In genomic region chr19:3785464-3785937, GRCh38 we compare ENCODE assay signal across 9 cellular contexts. TPM values are rescaled to one million over a fixed set of nuclear protein-coding genes. Genes with fewer than 3 reads are reported as not detected.
A peak's percentile ranks its signal among the peaks of the same experiment; 100 is the strongest.
DNase-seq lines count a peak whose midpoint lies in the region; ATAC-seq, FAIRE-seq and TF ChIP-seq lines count a peak whose summit lies in the region.
"Had no signal": no experiment of that assay in that cellular context is flagged by ENCODE, and none has a peak within 500 bp of the region (broad histone marks: within the 10 kb centered on the region; RNA-seq: fewer than 3 reads in every experiment).

No MANE protein-coding gene starts in this region.

- peak overlapping the region; percentile 79 for H3K4me3 Mint-ChIP-seq in activated T-helper 2 cell treated with anti-CD3 and anti-CD28 coated beads, Interferon-gamma antibody, Interleukin-2, Interleukin-4, amounts not matched to agents 10 μg/mL and 5 μg/mL and 100 μg/mL, durations not matched to agents 14 hours and 24 hours and 36 hours (ENCODE audit: low read depth)

- peak; percentile 41 for DNase-seq in SIG-M5 treated with dmso at 0.1 percent for 504 hours (lab: John Stamatoyannopoulos, UW; ENCODE audit: unreplicated experiment)
- DNase-seq in SIG-M5 (lab: John Stamatoyannopoulos, UW) = no peak
- no peak for DNase-seq in activated T-helper 2 cell treated with anti-CD3 and anti-CD28 coated beads, Interferon-gamma antibody, Interleukin-2, Interleukin-4, amounts not matched to agents 10 μg/mL and 5 μg/mL and 100 μg/mL, durations not matched to agents 14 hours and 24 hours and 36 hours (ENCODE audit: low spot score)
- DNase-seq in lung (ENCODE audit: low spot score) = no peak
- peak; percentile 10 for DNase-seq in superior temporal gyrus (ENCODE audit: extremely low spot score)
- no peak for DNase-seq in NK-92 (lab: John Stamatoyannopoulos, UW; ENCODE audit: unreplicated experiment)
- no peak for DNase-seq in GM03348 (ENCODE audit: low spot score)
- DNase-seq in RCC 7860 (ENCODE audit: low spot score) = no peak

- peaks cover 30% of the 10 kb centered on the region for H3K36me3 Mint-ChIP-seq in activated T-helper 2 cell treated with anti-CD3 and anti-CD28 coated beads, Interferon-gamma antibody, Interleukin-2, Interleukin-4, amounts not matched to agents 10 μg/mL and 5 μg/mL and 100 μg/mL, durations not matched to agents 14 hours and 24 hours and 36 hours (ENCODE audit: low read depth)

- H3K27me3 Mint-ChIP-seq in activated T-helper 2 cell treated with anti-CD3 and anti-CD28 coated beads, Interferon-gamma antibody, Interleukin-2, Interleukin-4, amounts not matched to agents 10 μg/mL and 5 μg/mL and 100 μg/mL, durations not matched to agents 14 hours and 24 hours and 36 hours (ENCODE audit: low read depth) = peaks cover 4% of the 10 kb centered on the region

- H3K27me3 ChIP-seq in lung (ENCODE audit: control insufficient read depth, insufficient read depth) = no peaks in the 10 kb centered on the region

- intact Hi-C loops in activated T-helper 2 cell treated with anti-CD3 and anti-CD28 coated beads, Interferon-gamma antibody, Interleukin-2, Interleukin-4, amounts not matched to agents 10 μg/mL and 5 μg/mL and 100 μg/mL, durations not matched to agents 14 hours and 24 hours and 36 hours (cut with micrococcal nuclease) = loop anchor here (5.0 kb wide), 1 partner anchor 37 kb away; no protein-coding TSS in a partner anchor

- no peak for ATAC-seq in lung (ENCODE audit: insufficient read depth, low FRiP score)

- TF ChIP-seq CTCF in lung (IDR thresholded peaks at IDR 0.05; ENCODE audit: control extremely low read depth, extremely low read depth) = no peak

- peaks cover 15% of the 10 kb centered on the region for H3K9me3 Mint-ChIP-seq in activated T-helper 2 cell treated with anti-CD3 and anti-CD28 coated beads, Interferon-gamma antibody, Interleukin-2, Interleukin-4, amounts not matched to agents 10 μg/mL and 5 μg/mL and 100 μg/mL, durations not matched to agents 14 hours and 24 hours and 36 hours

- peaks cover 11 to 24% of the 10 kb centered on the region in 2 donors for H3K9me3 ChIP-seq in lung (ENCODE audit: control insufficient read depth in 2 of 2, insufficient read depth in 1 of 2, low read length in 1 of 2)

- FAIRE-seq in RCC 7860 (lab: Jason Lieb, UNC) = no peak

- peaks cover 7% of the 10 kb centered on the region for H3K4me1 Mint-ChIP-seq in activated T-helper 2 cell treated with anti-CD3 and anti-CD28 coated beads, Interferon-gamma antibody, Interleukin-2, Interleukin-4, amounts not matched to agents 10 μg/mL and 5 μg/mL and 100 μg/mL, durations not matched to agents 14 hours and 24 hours and 36 hours (ENCODE audit: low read depth)

- H3K27ac ChIP-seq in lung (ENCODE audit: low read depth in 1 of 2, low read length in 1 of 2) = peak overlapping the region in 1 of 2 donors; percentile 32

- no peak overlapping the region for H3K27ac Mint-ChIP-seq in activated T-helper 2 cell treated with anti-CD3 and anti-CD28 coated beads, Interferon-gamma antibody, Interleukin-2, Interleukin-4, amounts not matched to agents 10 μg/mL and 5 μg/mL and 100 μg/mL, durations not matched to agents 14 hours and 24 hours and 36 hours

- peak overlapping the region; percentile 66 for H3K4me3 ChIP-seq in lung

- H3K36me3 ChIP-seq in lung (ENCODE audit: control insufficient read depth in 2 of 2, insufficient read depth in 2 of 2, low read length in 2 of 2) = no peaks in the 10 kb centered on the region

- no peaks in the 10 kb centered on the region for H3K4me1 ChIP-seq in lung (ENCODE audit: control insufficient read depth in 2 of 2, insufficient read depth in 2 of 2, low read length in 2 of 2)

- 1% methylated on average over 41 to 47 of the region's 47 CpGs for WGBS in lung, 2 donors

RNA-seq across cellular contexts. Expression of gene MATK, which starts 0.7 kb away (rescaled TPM):
- 25.4 and 27.5 TPM in 2 replicates for total RNA-seq in activated T-helper 2 cell treated with anti-CD3 and anti-CD28 coated beads, Interferon-gamma antibody, Interleukin-2, Interleukin-4, amounts not matched to agents 10 μg/mL and 5 μg/mL and 100 μg/mL, durations not matched to agents 14 hours and 24 hours and 36 hours
- total RNA-seq in lung = 1 to 10 TPM; 3.8 to 6.0 TPM
- 10 to 100 TPM in 1 of 2 donors, 1 to 10 TPM in 1; 6.7 to 20.0 TPM for polyA plus RNA-seq in lung
- polyA plus RNA-seq: BJ had no signal

RNA-seq across cellular contexts. Expression of gene RAX2, which starts 13.5 kb away (rescaled TPM):
- not detected in 2 replicates for total RNA-seq in activated T-helper 2 cell treated with anti-CD3 and anti-CD28 coated beads, Interferon-gamma antibody, Interleukin-2, Interleukin-4, amounts not matched to agents 10 μg/mL and 5 μg/mL and 100 μg/mL, durations not matched to agents 14 hours and 24 hours and 36 hours
- not detected for total RNA-seq in lung
- polyA plus RNA-seq in lung = under 1 TPM in 1 of 2 donors, not detected in 1; 0.01 TPM
- polyA plus RNA-seq: BJ had no signal

RNA-seq across cellular contexts. Expression of gene MRPL54, which starts 23.0 kb away (rescaled TPM):
- 98.0 and 99.6 TPM in 2 replicates for total RNA-seq in activated T-helper 2 cell treated with anti-CD3 and anti-CD28 coated beads, Interferon-gamma antibody, Interleukin-2, Interleukin-4, amounts not matched to agents 10 μg/mL and 5 μg/mL and 100 μg/mL, durations not matched to agents 14 hours and 24 hours and 36 hours
- total RNA-seq in lung = 10 to 100 TPM; 28.9 to 64.1 TPM
- 100 to 1,000 TPM in 1 of 2 donors, 10 to 100 TPM in 1; 63.5 to 137 TPM for polyA plus RNA-seq in lung

RNA-seq across cellular contexts. Expression of gene APBA3, which starts 24.0 kb away (rescaled TPM):
- total RNA-seq in activated T-helper 2 cell treated with anti-CD3 and anti-CD28 coated beads, Interferon-gamma antibody, Interleukin-2, Interleukin-4, amounts not matched to agents 10 μg/mL and 5 μg/mL and 100 μg/mL, durations not matched to agents 14 hours and 24 hours and 36 hours = 45.4 and 50.0 TPM in 2 replicates
- 10 to 100 TPM; 18.4 to 38.0 TPM for total RNA-seq in lung
- 10 to 100 TPM; 16.5 to 26.8 TPM for polyA plus RNA-seq in lung

Comparison
In these comparisons a context has a peak if more than half of its experiments do, and no peak if none do; other contexts are left out.
1. DNase-seq: peak in SIG-M5 treated with dmso at 0.1 percent for 504 hours (single experiment) and superior temporal gyrus (single experiment); none in SIG-M5 (single experiment), activated T-helper 2 cell treated with anti-CD3 and anti-CD28 coated beads, Interferon-gamma antibody, Interleukin-2, Interleukin-4, amounts not matched to agents 10 μg/mL and 5 μg/mL and 100 μg/mL, durations not matched to agents 14 hours and 24 hours and 36 hours (single experiment), lung (single experiment), NK-92 (single experiment), GM03348 (single experiment) and RCC 7860 (single experiment).